27 cellular contexts compared by ENCODE assay signal in the genomic region with DNA sequence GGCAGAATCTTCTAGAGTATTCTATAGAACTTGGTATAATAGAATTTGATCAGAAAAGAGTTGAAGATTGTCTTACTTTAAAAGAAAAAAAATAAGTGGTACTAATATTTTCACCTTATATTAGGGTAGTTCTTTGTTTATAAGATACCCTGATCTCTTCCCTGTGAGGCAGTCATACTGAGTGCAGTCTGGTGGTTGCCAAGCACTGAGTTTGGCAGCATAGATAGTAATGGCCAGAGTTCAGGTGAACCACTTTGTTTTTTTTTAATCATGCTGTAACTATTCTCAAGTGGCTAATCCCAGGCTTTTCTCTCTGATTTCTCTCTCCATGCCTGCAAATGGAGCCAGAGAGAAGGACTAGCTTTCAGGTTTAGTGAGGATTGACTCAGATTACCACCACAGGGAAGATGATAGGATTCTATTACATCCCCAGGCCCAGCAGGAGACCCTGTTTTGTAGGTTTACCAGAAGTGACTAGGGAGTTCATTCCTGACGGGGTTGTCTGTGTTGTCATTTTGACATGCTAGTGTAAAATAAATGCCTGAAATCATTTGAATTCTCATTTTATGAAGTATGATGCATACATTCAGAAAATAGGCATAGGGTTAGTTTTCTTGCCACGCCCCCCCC. TPM values are rescaled to one million over a fixed set of nuclear protein-coding genes. Genes with fewer than 3 reads are reported as not detected.
DNase-seq lines count a peak whose midpoint lies in the region; ATAC-seq and TF ChIP-seq lines count a peak whose summit lies in the region.
"Had no signal": no experiment of that assay in that cellular context is flagged by ENCODE, and none has a peak within 500 bp of the region (broad histone marks: within the 10 kb centered on the region; RNA-seq: fewer than 3 reads in every experiment).

No MANE protein-coding gene starts in this region.

- no peak overlapping the region; the same call in 1 of the 2 replicates for H3K4me3 Mint-ChIP-seq in WTC11
- H3K4me3 Mint-ChIP-seq in activated CD8-positive, alpha-beta T cell treated with anti-CD3 and anti-CD28 coated beads for 36 hours, result no peak overlapping the region
- H3K4me3 Mint-ChIP-seq: activated CD4-positive, alpha-beta T cell treated with anti-CD3 and anti-CD28 coated beads, Interleukin-2, amount 10 ng/mL, durations not matched to agents 24 days and 14 days; activated naive CD8-positive, alpha-beta T cell treated with anti-CD3 and anti-CD28 coated beads, Interleukin-2, amount 10 ng/mL, durations not matched to agents 7 days and 5 days; activated T-helper 17 cell treated with anti-CD3 and anti-CD28 coated beads, Interleukin-2, amount 50 U/mL, for 72 hours; natural killer cell treated with Interleukin-12 subunit alpha and Interleukin-12 subunit beta and Interleukin-15 and Interleukin-18, amount 100 ng/mL, for 72 hours had no signal

- POLR2A ChIA-PET in WTC11 (lab: Charles Lee), result interaction anchor here (1.3 kb wide), 1 partner anchor 11 kb away, joined by 6 read pairs; no protein-coding TSS in a partner anchor
- POLR2A ChIA-PET in activated CD8-positive, alpha-beta T cell treated with anti-CD3 and anti-CD28 coated beads for 36 hours (lab: Charles Lee), result no interaction called here

- H3K27me3 Mint-ChIP-seq in WTC11 (ENCODE audit: low read depth), result no peaks in the 10 kb centered on the region
- H3K27me3 Mint-ChIP-seq in activated CD8-positive, alpha-beta T cell treated with anti-CD3 and anti-CD28 coated beads for 36 hours, result no peaks in the 10 kb centered on the region
- H3K27me3 Mint-ChIP-seq: activated CD4-positive, alpha-beta T cell treated with anti-CD3 and anti-CD28 coated beads, Interleukin-2, amount 10 ng/mL, durations not matched to agents 24 days and 14 days; activated naive CD8-positive, alpha-beta T cell treated with anti-CD3 and anti-CD28 coated beads, Interleukin-2, amount 10 ng/mL, durations not matched to agents 7 days and 5 days; activated T-helper 17 cell treated with anti-CD3 and anti-CD28 coated beads, Interleukin-2, amount 50 U/mL, for 72 hours; natural killer cell treated with Interleukin-12 subunit alpha and Interleukin-12 subunit beta and Interleukin-15 and Interleukin-18, amount 100 ng/mL, for 72 hours had no signal

- CTCF ChIA-PET in WTC11 (lab: Charles Lee), result no interaction called here
- CTCF ChIA-PET in activated CD8-positive, alpha-beta T cell treated with anti-CD3 and anti-CD28 coated beads for 36 hours (lab: Charles Lee), result no interaction called here

- H3K4me1 Mint-ChIP-seq in WTC11, result peaks cover 69% of the 10 kb centered on the region
- peaks cover 48% of the 10 kb centered on the region for H3K4me1 Mint-ChIP-seq in activated CD8-positive, alpha-beta T cell treated with anti-CD3 and anti-CD28 coated beads for 36 hours (ENCODE audit: low read depth)

- H3K36me3 ChIP-seq in cardiac muscle cell, result peaks cover 3% of the 10 kb centered on the region
- peaks cover 0 to 8% (median 0%) of the 10 kb centered on the region in 9 donors for H3K36me3 ChIP-seq in heart left ventricle
- H3K36me3 ChIP-seq: left ventricle myocardium inferior, prostate gland had no signal

- H3K36me3 Mint-ChIP-seq in WTC11, result peaks cover 5% of the 10 kb centered on the region
- H3K36me3 Mint-ChIP-seq in activated CD8-positive, alpha-beta T cell treated with anti-CD3 and anti-CD28 coated beads for 36 hours (ENCODE audit: low read depth), result peaks cover 14% of the 10 kb centered on the region
- H3K36me3 Mint-ChIP-seq: natural killer cell treated with Interleukin-12 subunit alpha and Interleukin-12 subunit beta and Interleukin-15 and Interleukin-18, amount 100 ng/mL, for 72 hours had no signal

- WGBS in heart left ventricle, 4 donors, result 83 to 91% (median 90%) methylated on average over 2 of the region's 2 CpGs

- intact Hi-C loops in heart left ventricle (cut with DNase I), result no loop called here
- intact Hi-C loops in activated CD8-positive, alpha-beta T cell treated with anti-CD3 and anti-CD28 coated beads for 36 hours (cut with micrococcal nuclease), result no loop called here

- TF ChIP-seq CTCF in cardiac muscle cell (IDR thresholded peaks at IDR 0.05; ENCODE audit: low read depth, low read length) (no peak), heart left ventricle (IDR thresholded peaks at IDR 0.05) (no peak), WTC11 (IDR thresholded peaks at IDR 0.05) (no peak)
- no peak for TF ChIP-seq CTCF in activated CD8-positive, alpha-beta T cell treated with anti-CD3 and anti-CD28 coated beads for 36 hours (IDR thresholded peaks at IDR 0.05)

- H3K4me3 ChIP-seq in cardiac muscle cell (no peak overlapping the region), heart left ventricle (no peak overlapping the region)
- H3K4me3 ChIP-seq: BLaER1 treated with 17β-estradiol and CSF1 and Interleukin-3, amounts not matched to agents 10 nM and 100 nM; left ventricle myocardium inferior; prostate gland; SJCRH30 had no signal

- peak overlapping the region; percentile 76; the same call in 1 of the 2 replicates for H3K27ac Mint-ChIP-seq in WTC11
- H3K27ac Mint-ChIP-seq in activated CD8-positive, alpha-beta T cell treated with anti-CD3 and anti-CD28 coated beads for 36 hours, result no peak overlapping the region
- H3K27ac Mint-ChIP-seq: activated CD4-positive, alpha-beta T cell treated with anti-CD3 and anti-CD28 coated beads, Interleukin-2, amount 10 ng/mL, durations not matched to agents 24 days and 14 days; activated naive CD8-positive, alpha-beta T cell treated with anti-CD3 and anti-CD28 coated beads, Interleukin-2, amount 10 ng/mL, durations not matched to agents 7 days and 5 days; activated T-helper 17 cell treated with anti-CD3 and anti-CD28 coated beads, Interleukin-2, amount 50 U/mL, for 72 hours; natural killer cell treated with Interleukin-12 subunit alpha and Interleukin-12 subunit beta and Interleukin-15 and Interleukin-18, amount 100 ng/mL, for 72 hours had no signal

- H3K9me3 ChIP-seq in cardiac muscle cell (ENCODE audit: low read depth), result no peaks in the 10 kb centered on the region
- H3K9me3 ChIP-seq in heart left ventricle, result no peaks in the 10 kb centered on the region
- H3K9me3 ChIP-seq: BLaER1 treated with 17β-estradiol and CSF1 and Interleukin-3, amounts not matched to agents 10 nM and 100 nM; Caco-2; left ventricle myocardium inferior; prostate gland; SJCRH30 had no signal

- DNase-seq in cardiac muscle cell (ENCODE audit: low read depth in 1 of 2, low spot score in 1 of 2), result no peak
- DNase-seq in heart left ventricle, result no peak
- no peak for DNase-seq in WTC11 (ENCODE audit: low spot score)
- peak; percentile 20 for DNase-seq in iris pigment epithelial cell (ENCODE audit: low read depth)
- DNase-seq in activated CD8-positive, alpha-beta T cell treated with anti-CD3 and anti-CD28 coated beads for 36 hours, result no peak
- no peak for DNase-seq in islet precursor cell
- DNase-seq in activated effector memory CD4-positive, alpha-beta T cell treated with Interleukin-2 at 50 U/mL for 16 hours, result no peak
- DNase-seq in amniotic stem cell (lab: John Stamatoyannopoulos, UW), result no peak
- DNase-seq: ACHN; activated CD4-positive, alpha-beta T cell treated with anti-CD3 and anti-CD28 coated beads, Interleukin-2, amount 10 ng/mL, durations not matched to agents 24 days and 14 days; activated naive CD8-positive, alpha-beta T cell treated with anti-CD3 and anti-CD28 coated beads, Interleukin-2, amount 10 ng/mL, durations not matched to agents 7 days and 5 days; Caco-2; glutamatergic neuron; left ventricle myocardium inferior; NCI-H2227 treated with DMSO at 0.1 percent for 48 hours; NK-92 treated with Interleukin-12 subunit alpha and Interleukin-12 subunit beta, amount 100 ng/mL, for 24 hours had no signal

- no peak for TF ChIP-seq POLR2A in heart left ventricle (IDR thresholded peaks at IDR 0.05)

- H3K27ac ChIP-seq in cardiac muscle cell (peak overlapping the region; percentile 46), heart left ventricle (no peak overlapping the region)
- H3K27ac ChIP-seq: left ventricle myocardium inferior, prostate gland, SJCRH30 had no signal

- no peak for ATAC-seq in heart left ventricle
- peak; percentile 77 for ATAC-seq in WTC11
- no peak for ATAC-seq in activated CD8-positive, alpha-beta T cell treated with anti-CD3 and anti-CD28 coated beads for 36 hours
- ATAC-seq: activated T-helper 17 cell treated with anti-CD3 and anti-CD28 coated beads, Interleukin-2, amount 50 U/mL, for 72 hours; natural killer cell treated with Interleukin-12 subunit alpha and Interleukin-12 subunit beta and Interleukin-15 and Interleukin-18, amount 100 ng/mL, for 72 hours had no signal

- H3K27me3 ChIP-seq in cardiac muscle cell (no peaks in the 10 kb centered on the region), heart left ventricle (no peaks in the 10 kb centered on the region)
- H3K27me3 ChIP-seq: BLaER1 treated with 17β-estradiol and CSF1 and Interleukin-3, amounts not matched to agents 10 nM and 100 nM; SJCRH30 had no signal

- H3K4me1 ChIP-seq in cardiac muscle cell (ENCODE audit: low read depth), result peaks cover 16% of the 10 kb centered on the region
- peaks cover 0 to 10% (median 0%) of the 10 kb centered on the region in 12 donors for H3K4me1 ChIP-seq in heart left ventricle
- H3K4me1 ChIP-seq: Caco-2, prostate gland, SJCRH30 had no signal

- H3K9me3 Mint-ChIP-seq in WTC11, result no peaks in the 10 kb centered on the region
- no peaks in the 10 kb centered on the region for H3K9me3 Mint-ChIP-seq in activated CD8-positive, alpha-beta T cell treated with anti-CD3 and anti-CD28 coated beads for 36 hours
- H3K9me3 Mint-ChIP-seq: activated CD4-positive, alpha-beta T cell treated with anti-CD3 and anti-CD28 coated beads, Interleukin-2, amount 10 ng/mL, durations not matched to agents 24 days and 14 days; activated naive CD8-positive, alpha-beta T cell treated with anti-CD3 and anti-CD28 coated beads, Interleukin-2, amount 10 ng/mL, durations not matched to agents 7 days and 5 days; activated T-helper 17 cell treated with anti-CD3 and anti-CD28 coated beads, Interleukin-2, amount 50 U/mL, for 72 hours; natural killer cell treated with Interleukin-12 subunit alpha and Interleukin-12 subunit beta and Interleukin-15 and Interleukin-18, amount 100 ng/mL, for 72 hours had no signal

RNA-seq across cellular contexts. Expression of a gene that starts 16.7 kb away (rescaled TPM):
- total RNA-seq in cardiac muscle cell, result 149 and 168 TPM in 2 replicates
- 138 and 184 TPM in 2 replicates for polyA plus RNA-seq in cardiac muscle cell
- 10 to 100 TPM; 27.2 to 37.2 (median 29.7) TPM for total RNA-seq in heart left ventricle
- polyA plus RNA-seq in heart left ventricle, result 10 to 100 TPM; 14.8 to 32.8 TPM
- 217 to 226 TPM (median 219 TPM) in 3 replicates for total RNA-seq in WTC11 (2021)
- 10 to 100 TPM; 75.2 to 77.7 TPM for total RNA-seq in activated CD8-positive, alpha-beta T cell treated with anti-CD3 and anti-CD28 coated beads for 36 hours

RNA-seq across cellular contexts. Expression of a gene that starts 20.3 kb away (rescaled TPM):
- total RNA-seq in cardiac muscle cell (not detected in 2 replicates), heart left ventricle (under 1 TPM in 1 of 9 donors, not detected in 8; 0.56 TPM), WTC11 (2021) (not detected in 3 replicates)
- polyA plus RNA-seq in cardiac muscle cell (not detected in 2 replicates), heart left ventricle (not detected)
- not detected for total RNA-seq in activated CD8-positive, alpha-beta T cell treated with anti-CD3 and anti-CD28 coated beads for 36 hours
- total RNA-seq: activated CD4-positive, alpha-beta T cell treated with anti-CD3 and anti-CD28 coated beads, Interleukin-2, amount 10 ng/mL, durations not matched to agents 24 days and 14 days; activated naive CD8-positive, alpha-beta T cell treated with anti-CD3 and anti-CD28 coated beads, Interleukin-2, amount 10 ng/mL, durations not matched to agents 7 days and 5 days; activated T-helper 17 cell treated with anti-CD3 and anti-CD28 coated beads, Interleukin-2, amount 50 U/mL, for 72 hours; cardiac septum; Daoy; dermis microvascular lymphatic vessel endothelial cell; left ventricle myocardium inferior; natural killer cell treated with Interleukin-12 subunit alpha and Interleukin-12 subunit beta and Interleukin-15 and Interleukin-18, amount 100 ng/mL, for 72 hours; prostate gland; subcutaneous adipose tissue; T-helper 1 cell treated with Interleukin-12 subunit alpha and Interleukin-12 subunit beta and Interleukin-4 antibody, amounts not matched to agents 30 ng/mL and 1 ng/mL, for 36 hours; ureter had no signal
